In the genomic region with DNA sequence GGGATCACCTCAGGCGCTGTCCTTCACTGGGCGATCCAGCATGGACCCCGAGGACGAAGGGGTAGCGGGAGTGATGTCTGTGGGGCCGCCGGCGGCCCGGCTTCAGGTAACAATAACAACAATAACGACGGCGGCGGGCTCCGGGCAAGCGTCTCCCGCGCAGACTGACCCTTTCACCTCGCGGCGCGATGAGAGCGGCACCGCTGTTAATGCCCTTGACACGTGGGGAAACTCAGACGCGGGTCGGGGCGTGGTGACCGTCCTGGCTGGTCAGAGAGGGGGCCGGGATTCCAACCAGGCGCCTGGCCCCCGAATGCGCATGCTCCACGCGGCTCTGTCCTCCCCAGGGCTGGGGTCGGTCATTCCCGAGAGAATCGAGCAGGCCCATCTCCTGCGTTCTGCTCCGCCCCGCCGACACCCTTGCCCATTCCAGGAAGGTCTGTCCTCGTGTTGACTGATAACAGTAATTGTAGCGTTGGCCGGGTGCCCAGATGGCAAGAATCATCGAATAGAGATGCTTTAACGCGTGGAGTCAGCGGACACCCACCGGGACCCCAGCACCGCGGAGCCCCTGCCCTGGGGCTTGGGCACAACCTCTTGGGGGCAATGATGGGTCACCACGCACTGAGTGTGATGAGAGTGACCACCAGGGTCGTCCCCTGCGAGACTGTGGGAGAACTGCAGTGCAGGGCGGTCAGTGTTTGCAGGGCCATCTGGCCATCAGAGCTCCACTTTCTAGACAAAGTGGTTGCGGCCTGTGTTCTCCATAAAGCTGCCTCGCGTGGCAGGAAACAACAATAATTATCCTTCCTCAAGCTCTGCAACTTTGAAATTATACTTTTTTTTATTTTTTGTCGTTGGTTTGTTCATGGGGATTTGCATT, we compare ENCODE assay signal across 8 cellular contexts. TPM values are rescaled to one million over a fixed set of nuclear protein-coding genes. Genes with fewer than 3 reads are reported as not detected.
A peak's percentile ranks its signal among the peaks of the same experiment; 100 is the strongest.
DNase-seq lines count a peak whose midpoint lies in the region; ATAC-seq, FAIRE-seq and TF ChIP-seq lines count a peak whose summit lies in the region.

No MANE protein-coding gene starts in this region.

- FAIRE-seq in pancreas (lab: Jason Lieb, UNC), result no peak

- H3K9me3 ChIP-seq in RWPE2 (ENCODE audit: severe bottlenecking) (no peaks in the 10 kb centered on the region), adipocyte (ENCODE audit: control insufficient read depth, low read length) (peaks cover 23% of the 10 kb centered on the region), heart left ventricle (peaks cover 0 to 32% (median 5%) of the 10 kb centered on the region in 12 donors), pancreas (no peaks in the 10 kb centered on the region), tibial artery (peaks cover 4 to 44% (median 15%) of the 10 kb centered on the region in 3 donors)

- DNase-seq in AG08396 (ENCODE audit: low spot score) (peak; percentile 82), HPDE6-E6E7 (ENCODE audit: extremely low spot score) (peak; percentile 47), RWPE2 (ENCODE audit: low spot score) (peak; percentile 76), adipocyte (ENCODE audit: low read depth) (peak; percentile 78), heart left ventricle (peak; percentile 83 to 91 (median 88)), pancreas (peak; percentile 62 to 88 (median 74)), tibial artery (peak; percentile 65 to 84)

- peaks cover 3% of the 10 kb centered on the region for H3K4me1 ChIP-seq in RWPE2 (ENCODE audit: insufficient read depth, poor library complexity, severe bottlenecking)
- H3K4me1 ChIP-seq in adipocyte (ENCODE audit: control insufficient read depth, insufficient read depth, low read length), result peaks cover 16% of the 10 kb centered on the region
- peaks cover 0 to 28% (median 16%) of the 10 kb centered on the region in 12 donors for H3K4me1 ChIP-seq in heart left ventricle
- peaks cover 0 to 10% (median 6%) of the 10 kb centered on the region in 3 donors for H3K4me1 ChIP-seq in pancreas
- H3K4me1 ChIP-seq in tibial artery, result peaks cover 0 to 29% (median 8%) of the 10 kb centered on the region in 4 donors

- WGBS in heart left ventricle, 4 donors, result 1 to 18% (median 2%) methylated on average over 8 to 60 of the region's 60 CpGs
- 5% methylated on average over 54 to 60 of the region's 60 CpGs for WGBS in pancreas, 2 donors

- intact Hi-C loops in heart left ventricle (cut with DNase I), result loop anchor here in 5 of 10 donors (2.0 to 10.0 kb wide), 5 partner anchors 26 to 97 kb away; partner anchors contain the start of genes ZNF274 (in 3 of the 5), ERVK3-1 (in 2 of the 5) and ZNF544 (in 2 of the 5)
- intact Hi-C loops in pancreas (cut with DNase I), result no loop called here
- intact Hi-C loops in tibial artery (cut with DNase I; ENCODE audit: low total_unique reads), result loop anchor here (2.0 to 10.0 kb wide), 2 partner anchors 26 to 94 kb away; partner anchors contain the start of genes ERVK3-1 and ZNF274

- TF ChIP-seq CTCF in RWPE2 (IDR thresholded peaks at IDR 0.05; ENCODE audit: poor library complexity, severe bottlenecking) (no peak), heart left ventricle (IDR thresholded peaks at IDR 0.05) (no peak), pancreas (IDR thresholded peaks at IDR 0.05) (no peak), tibial artery (IDR thresholded peaks at IDR 0.05) (no peak)

- ATAC-seq in GM19351 (IDR thresholded peaks at IDR 0.05; ENCODE audit: unreplicated experiment) (peak; percentile 26), RWPE2 (ENCODE audit: low read depth) (peak; percentile 24; the same call in 2 of the 3 replicates), heart left ventricle (peak; percentile 69 to 76 (median 74)), pancreas (peak; percentile 42 to 62 (median 54))

- TF ChIP-seq POLR2A in heart left ventricle (IDR thresholded peaks at IDR 0.05), result no peak

- H3K27me3 ChIP-seq in RWPE2 (ENCODE audit: insufficient read depth, poor library complexity, severe bottlenecking) (no peaks in the 10 kb centered on the region), adipocyte (replicated peaks; ENCODE audit: control insufficient read depth, insufficient read depth, low read length) (no peaks in the 10 kb centered on the region), heart left ventricle (no peaks in the 10 kb centered on the region), pancreas (no peaks in the 10 kb centered on the region), tibial artery (no peaks in the 10 kb centered on the region)

- H3K4me3 ChIP-seq in RWPE2 (ENCODE audit: severe bottlenecking) (peak overlapping the region; percentile 66), adipocyte (ENCODE audit: low read length) (peak overlapping the region; percentile 95), heart left ventricle (peak overlapping the region; percentile 75 to 97 (median 83)), pancreas (peak overlapping the region; percentile 59 to 97 (median 84)), tibial artery (peak overlapping the region; percentile 77 to 95)

- H3K36me3 ChIP-seq in RWPE2 (ENCODE audit: low read depth) (peaks cover 22% of the 10 kb centered on the region), adipocyte (ENCODE audit: control insufficient read depth, insufficient read depth, low read length, severe bottlenecking) (peaks cover 30% of the 10 kb centered on the region), heart left ventricle (peaks cover 0 to 23% (median 5%) of the 10 kb centered on the region in 9 donors), pancreas (no peaks in the 10 kb centered on the region), tibial artery (peaks cover 17 to 53% (median 29%) of the 10 kb centered on the region in 3 donors)

- H3K27ac ChIP-seq in RWPE2 (ENCODE audit: poor library complexity, severe bottlenecking), result peak overlapping the region; percentile 44
- peak overlapping the region; percentile 91 to 98 (median 94) for H3K27ac ChIP-seq in heart left ventricle
- H3K27ac ChIP-seq in pancreas, result peak overlapping the region; percentile 48 to 77 (median 64)
- peak overlapping the region; percentile 86 to 90 for H3K27ac ChIP-seq in tibial artery

- H3K9ac ChIP-seq in adipocyte (ENCODE audit: low read length), result peak overlapping the region; percentile 98

RNA-seq across cellular contexts. Expression of gene ZNF8, which starts 0.5 kb away (rescaled TPM):
- total RNA-seq in heart left ventricle (1 to 10 TPM; 4.0 to 7.8 (median 5.5) TPM), pancreas (1 to 10 TPM; 1.6 to 3.6 (median 2.0) TPM)
- polyA plus RNA-seq in heart left ventricle (1 to 10 TPM; 2.6 to 3.3 TPM), pancreas (1 to 10 TPM; 1.4 to 1.5 TPM)

RNA-seq across cellular contexts. Expression of gene ERVK3-1, which starts 25.9 kb away (rescaled TPM):
- total RNA-seq in heart left ventricle (10 to 100 TPM; 12.8 to 39.2 (median 20.3) TPM), pancreas (10 to 100 TPM in 5 of 6 donors, 1 to 10 TPM in 1; 8.6 to 17.6 (median 14.0) TPM)
- polyA plus RNA-seq in heart left ventricle (10 to 100 TPM; 24.6 to 61.1 TPM), pancreas (10 to 100 TPM; 21.0 to 41.6 TPM)

RNA-seq across cellular contexts. Expression of gene ZSCAN22, which starts 47.5 kb away (rescaled TPM):
- total RNA-seq in heart left ventricle, result 1 to 10 TPM; 1.1 to 3.1 (median 2.0) TPM
- 1 to 10 TPM in 1 of 2 donors, under 1 TPM in 1; 0.65 to 1.5 TPM for polyA plus RNA-seq in heart left ventricle
- 1 to 10 TPM in 4 of 6 donors, under 1 TPM in 2; 0.97 to 2.5 (median 1.6) TPM for total RNA-seq in pancreas
- under 1 TPM; 0.65 to 0.87 TPM for polyA plus RNA-seq in pancreas

RNA-seq across cellular contexts. Expression of gene ZNF544, which starts 50.6 kb away (rescaled TPM):
- total RNA-seq in heart left ventricle (10 to 100 TPM; 20.8 to 38.7 (median 22.1) TPM), pancreas (10 to 100 TPM in 2 of 6 donors, 1 to 10 TPM in 4; 6.5 to 15.8 (median 7.9) TPM)
- polyA plus RNA-seq in heart left ventricle (10 to 100 TPM; 24.5 to 29.4 TPM), pancreas (10 to 100 TPM; 11.2 to 13.1 TPM)

Comparison
In these comparisons a context has a peak if more than half of its experiments do, and no peak if none do; other contexts are left out.
1. Peak in every context shown above with its lines: DNase-seq, ATAC-seq, H3K4me3 ChIP-seq and H3K27ac ChIP-seq.
2. ATAC-seq: peak in every context shown above with its lines; median percentile 74 in heart left ventricle; 54 in pancreas; 26 in GM19351; 24 in RWPE2.
3. H3K27ac ChIP-seq: peak in every context shown above with its lines; median percentile 94 in heart left ventricle; 88 in tibial artery; 64 in pancreas; 44 in RWPE2.